Comparison of ENCODE assay signal across 31 cellular contexts in genomic region chr20:21808139-21808538, GRCh38.
"Had no signal": no experiment of that assay in that cellular context is flagged by ENCODE, and none has a peak within 500 bp of the region (broad histone marks: within the 10 kb centered on the region; RNA-seq: fewer than 3 reads in every experiment).

No MANE protein-coding gene starts in this region.

- H3K27me3 ChIP-seq: ascending aorta, breast epithelium, colonic mucosa, gastrocnemius medialis had no signal

- H3K27ac ChIP-seq: ascending aorta, breast epithelium, cardiac muscle cell, colonic mucosa, dorsolateral prefrontal cortex, gastrocnemius medialis, heart right ventricle, hepatocyte had no signal

- ATAC-seq: activated CD4-positive, alpha-beta T cell treated with anti-CD3 and anti-CD28 coated beads for 36 hours; activated naive CD4-positive, alpha-beta T cell treated with anti-CD3 and anti-CD28 coated beads, Interleukin-2, amount 50 U/mL, for 72 hours; activated T-cell treated with anti-CD3 and anti-CD28 coated beads, Interleukin-2, amount 50 U/mL, for 72 hours; activated T-helper 17 cell treated with anti-CD3 and anti-CD28 coated beads, Interleukin-2, amount 50 U/mL, for 72 hours; esophagus mucosa; gastrocnemius medialis; heart right ventricle had no signal

- H3K4me3 ChIP-seq: ascending aorta, breast epithelium, cardiac muscle cell, colonic mucosa, dorsolateral prefrontal cortex, gastrocnemius medialis, heart right ventricle, hepatocyte had no signal

- H3K4me1 ChIP-seq: ascending aorta, breast epithelium, colonic mucosa, gastrocnemius medialis, heart right ventricle had no signal

- DNase-seq: activated CD4-positive, alpha-beta memory T cell treated with anti-CD3 and anti-CD28 coated beads, Interleukin-2, amount 10 ng/mL, durations not matched to agents 7 days and 5 days; activated CD4-positive, alpha-beta T cell treated with anti-CD3 and anti-CD28 coated beads for 36 hours; activated CD4-positive, alpha-beta T cell treated with anti-CD3 and anti-CD28 coated beads, Interleukin-2, amount 10 ng/mL, durations not matched to agents 7 days and 5 days; activated CD4-positive, alpha-beta T cell treated with anti-CD3 and anti-CD28 coated beads, Interleukin-2, amount 50 U/mL, for 4 hours; activated CD4-positive, CD25-positive, alpha-beta regulatory T cell; activated CD4-positive, CD25-positive, alpha-beta regulatory T cell treated with anti-CD3 and anti-CD28 coated beads, Interleukin-2, amount 50 U/mL, for 72 hours; activated CD8-positive, alpha-beta memory T cell treated with anti-CD3 and anti-CD28 coated beads, Interleukin-2, amount 50 U/mL, for 48 hours; activated effector memory CD4-positive, alpha-beta T cell treated with Interleukin-2 at 50 U/mL for 16 hours; activated gamma-delta T cell treated with Interleukin-2 at 50 U/mL for 16 hours; activated naive CD4-positive, alpha-beta T cell treated with anti-CD3 and anti-CD28 coated beads for 36 hours; activated naive CD8-positive, alpha-beta T cell treated with anti-CD3 and anti-CD28 coated beads, Interleukin-2, amount 10 ng/mL, durations not matched to agents 7 days and 5 days; activated T-cell treated with anti-CD3 and anti-CD28 coated beads for 4 hours; activated T-cell treated with anti-CD3 and anti-CD28 coated beads, Interleukin-2, amount 50 U/mL, for 24 hours; activated T-cell treated with anti-CD3 and anti-CD28 coated beads, Interleukin-2, amount 50 U/mL, for 72 hours; central memory CD4-positive, alpha-beta T cell; cerebellar nuclear complex; colonic mucosa; dorsolateral prefrontal cortex; effector memory CD4-positive, alpha-beta T cell; endodermal cell; foreskin fibroblast; gastrocnemius medialis; heart right ventricle; T-helper 2 cell had no signal
